1 cellular context compared by ENCODE assay signal in the genomic region with DNA sequence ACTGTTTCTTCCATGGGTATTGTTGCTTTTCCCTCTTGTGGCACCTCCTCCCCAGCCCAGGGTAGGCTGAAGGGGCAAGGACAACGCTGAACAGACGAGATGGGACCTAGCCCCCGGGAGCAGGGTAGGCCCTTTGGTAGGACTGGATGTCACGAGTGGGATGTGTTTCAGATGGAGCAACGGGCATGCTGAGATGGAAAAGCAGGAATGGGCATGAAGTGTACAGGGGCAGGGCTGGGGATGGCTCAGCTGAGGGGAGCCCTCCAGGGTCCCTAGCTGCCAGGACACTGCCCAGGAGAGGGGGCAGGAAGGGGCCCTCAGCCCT.
TF ChIP-seq lines count a peak whose summit lies in the region.

No MANE protein-coding gene starts in this region.

TF ChIP-seq in GM23338, 12 proteins besides CTCF, POLR2A, EP300 and RAD21:
- TF ChIP-seq, protein P1, sequence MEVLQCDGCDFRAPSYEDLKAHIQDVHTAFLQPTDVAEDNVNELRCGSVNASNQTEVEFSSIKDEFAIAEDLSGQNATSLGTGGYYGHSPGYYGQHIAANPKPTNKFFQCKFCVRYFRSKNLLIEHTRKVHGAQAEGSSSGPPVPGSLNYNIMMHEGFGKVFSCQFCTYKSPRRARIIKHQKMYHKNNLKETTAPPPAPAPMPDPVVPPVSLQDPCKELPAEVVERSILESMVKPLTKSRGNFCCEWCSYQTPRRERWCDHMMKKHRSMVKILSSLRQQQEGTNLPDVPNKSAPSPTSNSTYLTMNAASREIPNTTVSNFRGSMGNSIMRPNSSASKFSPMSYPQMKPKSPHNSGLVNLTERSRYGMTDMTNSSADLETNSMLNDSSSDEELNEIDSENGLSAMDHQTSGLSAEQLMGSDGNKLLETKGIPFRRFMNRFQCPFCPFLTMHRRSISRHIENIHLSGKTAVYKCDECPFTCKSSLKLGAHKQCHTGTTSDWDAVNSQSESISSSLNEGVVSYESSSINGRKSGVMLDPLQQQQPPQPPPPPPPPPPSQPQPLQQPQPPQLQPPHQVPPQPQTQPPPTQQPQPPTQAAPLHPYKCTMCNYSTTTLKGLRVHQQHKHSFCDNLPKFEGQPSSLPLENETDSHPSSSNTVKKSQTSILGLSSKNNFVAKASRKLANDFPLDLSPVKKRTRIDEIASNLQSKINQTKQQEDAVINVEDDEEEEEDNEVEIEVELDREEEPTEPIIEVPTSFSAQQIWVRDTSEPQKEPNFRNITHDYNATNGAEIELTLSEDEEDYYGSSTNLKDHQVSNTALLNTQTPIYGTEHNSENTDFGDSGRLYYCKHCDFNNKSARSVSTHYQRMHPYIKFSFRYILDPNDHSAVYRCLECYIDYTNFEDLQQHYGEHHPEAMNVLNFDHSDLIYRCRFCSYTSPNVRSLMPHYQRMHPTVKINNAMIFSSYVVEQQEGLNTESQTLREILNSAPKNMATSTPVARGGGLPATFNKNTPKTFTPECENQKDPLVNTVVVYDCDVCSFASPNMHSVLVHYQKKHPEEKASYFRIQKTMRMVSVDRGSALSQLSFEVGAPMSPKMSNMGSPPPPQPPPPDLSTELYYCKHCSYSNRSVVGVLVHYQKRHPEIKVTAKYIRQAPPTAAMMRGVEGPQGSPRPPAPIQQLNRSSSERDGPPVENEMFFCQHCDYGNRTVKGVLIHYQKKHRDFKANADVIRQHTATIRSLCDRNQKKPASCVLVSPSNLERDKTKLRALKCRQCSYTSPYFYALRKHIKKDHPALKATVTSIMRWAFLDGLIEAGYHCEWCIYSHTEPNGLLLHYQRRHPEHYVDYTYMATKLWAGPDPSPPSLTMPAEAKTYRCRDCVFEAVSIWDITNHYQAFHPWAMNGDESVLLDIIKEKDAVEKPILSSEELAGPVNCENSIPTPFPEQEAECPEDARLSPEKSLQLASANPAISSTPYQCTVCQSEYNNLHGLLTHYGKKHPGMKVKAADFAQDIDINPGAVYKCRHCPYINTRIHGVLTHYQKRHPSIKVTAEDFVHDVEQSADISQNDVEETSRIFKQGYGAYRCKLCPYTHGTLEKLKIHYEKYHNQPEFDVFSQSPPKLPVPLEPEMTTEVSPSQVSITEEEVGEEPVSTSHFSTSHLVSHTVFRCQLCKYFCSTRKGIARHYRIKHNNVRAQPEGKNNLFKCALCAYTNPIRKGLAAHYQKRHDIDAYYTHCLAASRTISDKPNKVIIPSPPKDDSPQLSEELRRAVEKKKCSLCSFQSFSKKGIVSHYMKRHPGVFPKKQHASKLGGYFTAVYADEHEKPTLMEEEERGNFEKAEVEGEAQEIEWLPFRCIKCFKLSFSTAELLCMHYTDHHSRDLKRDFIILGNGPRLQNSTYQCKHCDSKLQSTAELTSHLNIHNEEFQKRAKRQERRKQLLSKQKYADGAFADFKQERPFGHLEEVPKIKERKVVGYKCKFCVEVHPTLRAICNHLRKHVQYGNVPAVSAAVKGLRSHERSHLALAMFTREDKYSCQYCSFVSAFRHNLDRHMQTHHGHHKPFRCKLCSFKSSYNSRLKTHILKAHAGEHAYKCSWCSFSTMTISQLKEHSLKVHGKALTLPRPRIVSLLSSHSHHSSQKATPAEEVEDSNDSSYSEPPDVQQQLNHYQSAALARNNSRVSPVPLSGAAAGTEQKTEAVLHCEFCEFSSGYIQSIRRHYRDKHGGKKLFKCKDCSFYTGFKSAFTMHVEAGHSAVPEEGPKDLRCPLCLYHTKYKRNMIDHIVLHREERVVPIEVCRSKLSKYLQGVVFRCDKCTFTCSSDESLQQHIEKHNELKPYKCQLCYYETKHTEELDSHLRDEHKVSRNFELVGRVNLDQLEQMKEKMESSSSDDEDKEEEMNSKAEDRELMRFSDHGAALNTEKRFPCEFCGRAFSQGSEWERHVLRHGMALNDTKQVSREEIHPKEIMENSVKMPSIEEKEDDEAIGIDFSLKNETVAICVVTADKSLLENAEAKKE (CRISPR knock-in tag; IDR thresholded peaks at IDR 0.05) = no peak
- TF ChIP-seq NANOG (IDR thresholded peaks at IDR 0.05; ENCODE audit: borderline replicate concordance) (no peak), STAT1 (IDR thresholded peaks at IDR 0.05; ENCODE audit: unreplicated experiment) (no peak), EZH2phosphoT487 (IDR thresholded peaks at IDR 0.05; ENCODE audit: unreplicated experiment) (no peak), POLR2AphosphoS5 (IDR thresholded peaks at IDR 0.05; ENCODE audit: low read depth) (no peak)
